Comparison of ENCODE assay signal across 33 cellular contexts in genomic region chr1:65441464-65441863, GRCh38. TPM values are rescaled to one million over a fixed set of nuclear protein-coding genes. Genes with fewer than 3 reads are reported as not detected.
"Had no signal": no experiment of that assay in that cellular context is flagged by ENCODE, and none has a peak within 500 bp of the region (broad histone marks: within the 10 kb centered on the region; RNA-seq: fewer than 3 reads in every experiment).

No MANE protein-coding gene starts in this region.

- ATAC-seq: activated CD4-positive, alpha-beta T cell treated with anti-CD3 and anti-CD28 coated beads for 36 hours; activated CD4-positive, CD25-positive, alpha-beta regulatory T cell treated with anti-CD3 and anti-CD28 coated beads, Interleukin-2, amount 50 U/mL, for 24 hours; activated naive CD8-positive, alpha-beta T cell treated with anti-CD3 and anti-CD28 coated beads, Interleukin-2, amount 50 U/mL, for 24 hours; activated T-cell treated with anti-CD3 and anti-CD28 coated beads, Interleukin-2, amount 50 U/mL, for 4 hours; PC-3 had no signal

- H3K36me3 ChIP-seq: Peyer's patch, SJSA1 had no signal

- H3K36me3 Mint-ChIP-seq: activated naive CD4-positive, alpha-beta T cell treated with anti-CD3 and anti-CD28 coated beads, Interleukin-2, amount 10 ng/mL, durations not matched to agents 7 days and 5 days; activated naive CD8-positive, alpha-beta T cell had no signal

- H3K27me3 ChIP-seq: Peyer's patch, SJSA1 had no signal

- H3K27ac ChIP-seq: Peyer's patch, SJSA1 had no signal

- H3K4me1 Mint-ChIP-seq: activated CD4-positive, alpha-beta T cell treated with anti-CD3 and anti-CD28 coated beads for 36 hours; activated naive CD8-positive, alpha-beta T cell treated with anti-CD3 and anti-CD28 coated beads, Interleukin-2, amount 50 U/mL, for 24 hours; brain had no signal

- H3K4me1 ChIP-seq: Peyer's patch, SJSA1 had no signal

- H3K9me3 ChIP-seq: Peyer's patch, SJSA1, SK-N-SH had no signal

- H3K9ac ChIP-seq: SK-N-SH had no signal

- H3K4me3 Mint-ChIP-seq: activated CD4-positive, alpha-beta T cell treated with anti-CD3 and anti-CD28 coated beads for 36 hours; activated CD4-positive, alpha-beta T cell treated with anti-CD3 and anti-CD28 coated beads, Interleukin-2, amount 10 ng/mL, durations not matched to agents 7 days and 5 days; activated naive CD4-positive, alpha-beta T cell treated with anti-CD3 and anti-CD28 coated beads, Interleukin-2, amount 10 ng/mL, durations not matched to agents 7 days and 5 days; activated naive CD8-positive, alpha-beta T cell; activated naive CD8-positive, alpha-beta T cell treated with anti-CD3 and anti-CD28 coated beads, Interleukin-2, amount 50 U/mL, for 24 hours; activated T-cell treated with anti-CD3 and anti-CD28 coated beads, Interleukin-2, amount 50 U/mL, for 4 hours; activated T-helper 1 cell treated with anti-CD3 and anti-CD28 coated beads, Interleukin-12 subunit alpha, Interleukin-12 subunit beta, Interleukin-2, Interleukin-4 antibody, amounts not matched to agents 30 ng/mL and 10 ng/mL and 1 ng/mL, durations not matched to agents 14 hours and 24 hours and 36 hours; brain; T-helper 1 cell treated with Interleukin-12 subunit alpha and Interleukin-12 subunit beta and Interleukin-4 antibody, amounts not matched to agents 30 μg/mL and 1 μg/mL, for 36 hours; T-helper 2 cell treated with Interferon-gamma antibody and Interleukin-4, amounts not matched to agents 5 μg/mL and 100 μg/mL, for 36 hours had no signal

- H3K27ac Mint-ChIP-seq: activated CD4-positive, alpha-beta T cell treated with anti-CD3 and anti-CD28 coated beads for 36 hours; activated naive CD4-positive, alpha-beta T cell treated with anti-CD3 and anti-CD28 coated beads, Interleukin-2, amount 10 ng/mL, durations not matched to agents 7 days and 5 days; activated naive CD8-positive, alpha-beta T cell; activated naive CD8-positive, alpha-beta T cell treated with anti-CD3 and anti-CD28 coated beads, Interleukin-2, amount 50 U/mL, for 24 hours; activated T-helper 1 cell treated with anti-CD3 and anti-CD28 coated beads, Interleukin-12 subunit alpha, Interleukin-12 subunit beta, Interleukin-2, Interleukin-4 antibody, amounts not matched to agents 30 ng/mL and 10 ng/mL and 1 ng/mL, durations not matched to agents 14 hours and 24 hours and 36 hours; brain; T-helper 1 cell treated with Interleukin-12 subunit alpha and Interleukin-12 subunit beta and Interleukin-4 antibody, amounts not matched to agents 30 μg/mL and 1 μg/mL, for 36 hours; T-helper 2 cell treated with Interferon-gamma antibody and Interleukin-4, amounts not matched to agents 5 μg/mL and 100 μg/mL, for 36 hours had no signal

- H3K4me3 ChIP-seq: Peyer's patch, SJSA1 had no signal

- DNase-seq: activated CD4-positive, alpha-beta T cell treated with anti-CD3 and anti-CD28 coated beads for 36 hours; activated CD4-positive, alpha-beta T cell treated with anti-CD3 and anti-CD28 coated beads, Interleukin-2, amount 10 ng/mL, durations not matched to agents 7 days and 5 days; activated CD4-positive, alpha-beta T cell treated with anti-CD3 and anti-CD28 coated beads, Interleukin-2, amount 50 U/mL, for 48 hours; activated CD8-positive, alpha-beta memory T cell treated with anti-CD3 and anti-CD28 coated beads, Interleukin-2, amount 50 U/mL, for 4 hours; activated gamma-delta T cell treated with Interleukin-2 at 50 U/mL for 16 hours; activated naive CD4-positive, alpha-beta T cell treated with anti-CD3 and anti-CD28 coated beads, Interleukin-2, amount 10 ng/mL, durations not matched to agents 7 days and 5 days; activated naive CD8-positive, alpha-beta T cell treated with anti-CD3 and anti-CD28 coated beads, Interleukin-2, amount 50 U/mL, for 24 hours; activated T-cell treated with anti-CD3 and anti-CD28 coated beads for 4 hours; activated T-cell treated with anti-CD3 and anti-CD28 coated beads, Interleukin-2, amount 50 U/mL, for 4 hours; anterior cingulate cortex; caudate nucleus; MM.1S; MV-4-11; NCI-H1092; NCI-H1436 treated with DMSO at 0.1 percent for 48 hours; NCI-H1694 treated with DMSO at 0.1 percent for 48 hours; NCI-H2029; NCI-H510A; NCI-H526; NCI-H748 treated with DMSO at 0.1 percent for 48 hours; NK-92 treated with Interleukin-12 subunit alpha and Interleukin-12 subunit beta, amount 100 ng/mL, for 24 hours; PC-3; Peyer's patch; RPMI8226; SHP77 treated with DMSO at 0.1 percent for 48 hours; SK-N-SH had no signal

- H3K9me2 ChIP-seq: SK-N-SH had no signal

- H3K9me3 Mint-ChIP-seq: activated CD4-positive, alpha-beta T cell treated with anti-CD3 and anti-CD28 coated beads, Interleukin-2, amount 10 ng/mL, durations not matched to agents 7 days and 5 days; activated naive CD4-positive, alpha-beta T cell treated with anti-CD3 and anti-CD28 coated beads, Interleukin-2, amount 10 ng/mL, durations not matched to agents 7 days and 5 days; activated naive CD8-positive, alpha-beta T cell treated with anti-CD3 and anti-CD28 coated beads, Interleukin-2, amount 50 U/mL, for 24 hours; activated T-cell treated with anti-CD3 and anti-CD28 coated beads, Interleukin-2, amount 50 U/mL, for 4 hours; activated T-helper 1 cell treated with anti-CD3 and anti-CD28 coated beads, Interleukin-12 subunit alpha, Interleukin-12 subunit beta, Interleukin-2, Interleukin-4 antibody, amounts not matched to agents 30 ng/mL and 10 ng/mL and 1 ng/mL, durations not matched to agents 14 hours and 24 hours and 36 hours; T-helper 1 cell treated with Interleukin-12 subunit alpha and Interleukin-12 subunit beta and Interleukin-4 antibody, amounts not matched to agents 30 μg/mL and 1 μg/mL, for 36 hours; T-helper 2 cell treated with Interferon-gamma antibody and Interleukin-4, amounts not matched to agents 5 μg/mL and 100 μg/mL, for 36 hours had no signal

- H3K27me3 Mint-ChIP-seq: activated CD4-positive, alpha-beta T cell treated with anti-CD3 and anti-CD28 coated beads for 36 hours; activated CD4-positive, alpha-beta T cell treated with anti-CD3 and anti-CD28 coated beads, Interleukin-2, amount 10 ng/mL, durations not matched to agents 7 days and 5 days; activated naive CD4-positive, alpha-beta T cell treated with anti-CD3 and anti-CD28 coated beads, Interleukin-2, amount 10 ng/mL, durations not matched to agents 7 days and 5 days; activated naive CD8-positive, alpha-beta T cell; activated naive CD8-positive, alpha-beta T cell treated with anti-CD3 and anti-CD28 coated beads, Interleukin-2, amount 50 U/mL, for 24 hours; brain had no signal

- H3K4me2 ChIP-seq: SK-N-SH had no signal

RNA-seq across cellular contexts. Expression of gene LEPR, which starts 21.0 kb away (rescaled TPM):
- total RNA-seq: PC-3 had no signal
